ENCODE assay signal across 15 cellular contexts in genomic region chr2:191347881-191348280, GRCh38.
"Had no signal": no experiment of that assay in that cellular context is flagged by ENCODE, and none has a peak within 500 bp of the region (broad histone marks: within the 10 kb centered on the region; RNA-seq: fewer than 3 reads in every experiment).

No MANE protein-coding gene starts in this region.

- H3K4me1 ChIP-seq: thyroid gland had no signal

- H3K36me3 ChIP-seq: esophagus muscularis mucosa, right atrium auricular region, thyroid gland, uterus had no signal

- ATAC-seq: activated T-cell treated with anti-CD3 and anti-CD28 coated beads, Interleukin-2, amount 50 U/mL, for 4 hours; T-helper 17 cell had no signal

- H3K4me3 Mint-ChIP-seq: activated B cell treated with CpG ODN at 0.5 μM for 24 hours; activated naive CD8-positive, alpha-beta T cell treated with anti-CD3 and anti-CD28 coated beads for 36 hours; activated T-cell treated with anti-CD3 and anti-CD28 coated beads, Interleukin-2, amount 50 U/mL, for 4 hours; T-helper 17 cell had no signal

- H3K9me3 Mint-ChIP-seq: activated B cell treated with CpG ODN at 0.5 μM for 24 hours; activated naive CD8-positive, alpha-beta T cell treated with anti-CD3 and anti-CD28 coated beads for 36 hours; activated T-cell treated with anti-CD3 and anti-CD28 coated beads, Interleukin-2, amount 50 U/mL, for 4 hours had no signal

- H3K4me1 Mint-ChIP-seq: activated B cell treated with CpG ODN at 0.5 μM for 24 hours had no signal

- H3K4me3 ChIP-seq: cardiac muscle cell, esophagus muscularis mucosa, heart left ventricle, right atrium auricular region, thyroid gland, uterus had no signal

- H3K9me3 ChIP-seq: esophagus muscularis mucosa, heart left ventricle, right atrium auricular region, thyroid gland, uterus had no signal

- H3K27me3 Mint-ChIP-seq: activated B cell treated with CpG ODN at 0.5 μM for 24 hours; activated naive CD8-positive, alpha-beta T cell treated with anti-CD3 and anti-CD28 coated beads for 36 hours had no signal

- H3K27me3 ChIP-seq: cardiac muscle cell, esophagus muscularis mucosa, heart left ventricle, right atrium auricular region, thyroid gland, uterus had no signal

- H3K27ac ChIP-seq: cardiac muscle cell, esophagus muscularis mucosa, right atrium auricular region, thyroid gland, uterus had no signal

- H3K27ac Mint-ChIP-seq: activated B cell treated with CpG ODN at 0.5 μM for 24 hours; activated naive CD8-positive, alpha-beta T cell treated with anti-CD3 and anti-CD28 coated beads for 36 hours; T-helper 17 cell had no signal

- DNase-seq: activated B cell treated with CpG ODN at 0.5 μM for 24 hours; activated effector memory CD4-positive, alpha-beta T cell treated with anti-CD3 and anti-CD28 coated beads, Interleukin-2, amount 50 U/mL, for 16 hours; activated naive CD8-positive, alpha-beta T cell treated with anti-CD3 and anti-CD28 coated beads for 36 hours; activated T-cell treated with anti-CD3 and anti-CD28 coated beads, Interleukin-2, amount 50 U/mL, for 4 hours; aorta; foreskin melanocyte; heart left ventricle; kidney; small intestine; T-helper 17 cell; thyroid gland; uterus had no signal
